Comparison of ENCODE assay signal across 9 cellular contexts in the genomic region with DNA sequence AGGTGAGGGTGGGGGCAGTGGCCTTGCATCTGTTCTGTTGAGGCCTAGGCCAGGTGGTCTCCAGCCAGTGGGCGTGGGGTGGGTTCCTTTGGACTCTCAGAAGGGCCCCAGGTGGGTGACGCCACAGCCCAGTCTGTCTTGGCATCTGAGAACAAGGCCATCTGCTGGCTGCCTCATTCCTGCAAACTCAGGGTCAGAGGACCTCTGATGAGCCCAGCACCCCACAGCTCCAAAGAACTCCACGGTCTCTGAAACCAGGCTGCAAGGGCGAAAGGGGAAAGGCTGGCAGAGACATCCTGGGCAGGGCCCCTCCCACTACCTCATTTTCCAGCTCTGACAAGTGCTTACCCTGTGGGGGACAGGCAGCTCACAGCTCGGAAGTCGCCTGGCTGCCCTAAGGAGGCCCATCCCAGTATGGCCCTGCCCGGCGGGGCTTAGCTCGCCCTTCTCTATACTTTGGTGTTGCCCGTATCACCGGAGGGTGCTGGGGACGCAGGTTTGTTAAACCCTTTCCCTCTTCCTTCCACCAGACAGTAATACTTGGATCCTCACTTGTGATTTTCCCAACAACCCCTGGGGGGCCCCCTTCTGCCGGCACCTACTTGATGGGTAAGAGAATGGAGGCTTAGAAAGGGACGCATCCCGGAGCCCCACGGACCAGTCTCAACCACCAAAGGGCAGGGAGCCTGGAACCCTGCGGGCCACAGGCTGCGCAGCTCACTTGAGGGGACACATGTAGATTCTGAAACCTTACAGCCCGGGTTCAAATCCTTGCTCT. TPM values are rescaled to one million over a fixed set of nuclear protein-coding genes. Genes with fewer than 3 reads are reported as not detected.
A peak's percentile ranks its signal among the peaks of the same experiment; 100 is the strongest.
DNase-seq lines count a peak whose midpoint lies in the region; ATAC-seq, FAIRE-seq and TF ChIP-seq lines count a peak whose summit lies in the region.
"Had no signal": no experiment of that assay in that cellular context is flagged by ENCODE, and none has a peak within 500 bp of the region (broad histone marks: within the 10 kb centered on the region; RNA-seq: fewer than 3 reads in every experiment).

No MANE protein-coding gene starts in this region.

- no peak for TF ChIP-seq POLR2A in H1 (IDR thresholded peaks at IDR 0.05; ENCODE audit: control extremely low read depth in 1 of 2, low read depth in 2 of 2, low read length in 2 of 2)

- no peak for FAIRE-seq in H1 (lab: Jason Lieb, UNC)
- FAIRE-seq: GM18507 had no signal

- no peak overlapping the region for H3K9ac ChIP-seq in H1 (replicated peaks in 1 of 4; ENCODE audit: extremely low read depth in 1 of 4, low read depth in 3 of 4, low read length in 3 of 4)

- peaks cover 5% of the 10 kb centered on the region for H3K27me3 Mint-ChIP-seq in activated CD4-positive, alpha-beta T cell treated with anti-CD3 and anti-CD28 coated beads, Interleukin-2, amount 10 ng/mL, durations not matched to agents 24 days and 14 days

- H3K27ac ChIP-seq in Panc1 (ENCODE audit: low read length) (peak overlapping the region; percentile 63), H1 (ENCODE audit: low read depth, low read length) (no peak overlapping the region), osteoblast (ENCODE audit: low read depth, low read length) (no peak overlapping the region)

- H3K4me1 Mint-ChIP-seq in activated CD4-positive, alpha-beta T cell treated with anti-CD3 and anti-CD28 coated beads, Interleukin-2, amount 10 ng/mL, durations not matched to agents 24 days and 14 days, result peaks cover 10% of the 10 kb centered on the region

- H4K91ac ChIP-seq in H1 (replicated peaks; ENCODE audit: insufficient read length, low read length), result peak overlapping the region; percentile 32

- H3K14ac ChIP-seq in H1 (ENCODE audit: insufficient read length), result no peak overlapping the region

- H3K56ac ChIP-seq in H1 (replicated peaks; ENCODE audit: insufficient read length, low read depth, low read length), result no peak overlapping the region

- H3K27me3 ChIP-seq in Panc1 (ENCODE audit: control insufficient read depth, insufficient read depth, low read length) (no peaks in the 10 kb centered on the region), H1 (replicated peaks in 1 of 4; ENCODE audit: control insufficient read depth in 3 of 4, extremely low read depth in 1 of 4, insufficient read depth in 3 of 4, low read length in 3 of 4) (peaks cover 0 to 13% (median 11%) of the 10 kb centered on the region in 4 experiments; a peak in 3 of 7 replicates), osteoblast (ENCODE audit: insufficient read depth, low read length) (no peaks in the 10 kb centered on the region)

- H3K9me3 Mint-ChIP-seq in activated CD4-positive, alpha-beta T cell treated with anti-CD3 and anti-CD28 coated beads, Interleukin-2, amount 10 ng/mL, durations not matched to agents 24 days and 14 days, result no peaks in the 10 kb centered on the region

- peak overlapping the region; percentile 68 for H3K4me3 Mint-ChIP-seq in activated CD4-positive, alpha-beta T cell treated with anti-CD3 and anti-CD28 coated beads, Interleukin-2, amount 10 ng/mL, durations not matched to agents 24 days and 14 days

- no TSS peak for BruUV-seq in Panc1 (replicated peaks; lab: Mats Ljungman, UMichigan)

- TF ChIP-seq EP300 in H1 (IDR thresholded peaks at IDR 0.05; ENCODE audit: borderline replicate concordance in 1 of 2, low read depth in 2 of 2, low read length in 2 of 2), result no peak

- no peak overlapping the region for H3K4ac ChIP-seq in H1 (replicated peaks; ENCODE audit: insufficient read length, low read depth, low read length)

- H2BK15ac ChIP-seq in H1 (ENCODE audit: low read length), result peak overlapping the region; percentile 92

- H3K4me2 ChIP-seq in H1 (ENCODE audit: insufficient read depth in 1 of 2, low read depth in 2 of 2, low read length in 2 of 2), result peak overlapping the region; percentile 61 to 65
- H3K4me2 ChIP-seq in osteoblast (ENCODE audit: insufficient read depth, low read length), result peak overlapping the region; percentile 78

- in situ Hi-C loops in Panc1 (cut with HindIII; ENCODE audit: low pct_unique_long_range_greater_than_20kb, low sequenced_read_pairs), result no loop called here

- H3K79me2 ChIP-seq in H1 (ENCODE audit: control insufficient read depth in 1 of 2, insufficient read depth in 2 of 2, low read length in 2 of 2), result no peaks in the 10 kb centered on the region
- H3K79me2 ChIP-seq in osteoblast (ENCODE audit: insufficient read depth, low read length), result no peaks in the 10 kb centered on the region

- H3K23ac ChIP-seq in H1 (ENCODE audit: insufficient read length), result no peak overlapping the region

- peak; percentile 63 for DNase-seq in activated CD4-positive, alpha-beta T cell treated with anti-CD3 and anti-CD28 coated beads, Interleukin-2, amount 10 ng/mL, durations not matched to agents 24 days and 14 days
- DNase-seq in activated CD4-positive, alpha-beta T cell treated with anti-CD3 and anti-CD28 coated beads, Interleukin-2, amount 50 U/mL, for 1 hour, result no peak
- DNase-seq in Panc1 (ENCODE audit: low read depth, low spot score) (no peak), H1 (ENCODE audit: low read depth in 1 of 2, low spot score in 2 of 2) (peak in 1 of 2 experiments; percentile 78), osteoblast (ENCODE audit: insufficient read length, low spot score, missing footprints) (no peak), NK-92 (lab: John Stamatoyannopoulos, UW; ENCODE audit: unreplicated experiment) (no peak)

- no peak overlapping the region for H2BK5ac ChIP-seq in H1 (ENCODE audit: low read depth, low read length)

- H3K36me3 ChIP-seq in Panc1 (ENCODE audit: control insufficient read depth, insufficient read depth, low read length) (no peaks in the 10 kb centered on the region), H1 (ENCODE audit: control insufficient read depth in 2 of 4, insufficient read depth in 4 of 4, low read length in 3 of 4) (no peaks in the 10 kb centered on the region), osteoblast (ENCODE audit: insufficient read depth, low read length) (no peaks in the 10 kb centered on the region)

- H2AK5ac ChIP-seq in H1 (ENCODE audit: low read depth, low read length), result peak overlapping the region; percentile 79

- POLR2A ChIA-PET in Panc1 (lab: Charles Lee) (no interaction called here), H1 (lab: Charles Lee; ENCODE audit: partially characterized antibody) (interaction anchor here (0.9 to 3.5 kb wide), 7 partner anchors 9 to 21 kb away, joined by 3 to 21 read pairs (median 4); a partner anchor contains a TSS)

- H2AFZ ChIP-seq in H1 (ENCODE audit: low read length), result 0 out of 2 replicates have a peak overlapping the region, but pooled peaks have one; percentile 6
- peak overlapping the region; percentile 31 for H2AFZ ChIP-seq in osteoblast (ENCODE audit: low read length)

- peak overlapping the region; percentile 75; the same call in 1 of the 2 replicates for H2BK20ac ChIP-seq in H1 (ENCODE audit: low read length)

- no peak overlapping the region; the same call in 1 of the 2 replicates for H4K8ac ChIP-seq in H1 (ENCODE audit: extremely low read depth, insufficient read depth, low read length)

- H3K4me3 ChIP-seq in Panc1 (ENCODE audit: low read depth in 2 of 2, low read length in 2 of 2), result peak overlapping the region; percentile 39 to 48
- peak overlapping the region in 1 of 4 experiments; percentile 51; a peak in 3 of 8 replicates for H3K4me3 ChIP-seq in H1 (ENCODE audit: extremely low read depth in 1 of 4, insufficient read depth in 2 of 4, low read depth in 3 of 4, low read length in 4 of 4)
- H3K4me3 ChIP-seq in osteoblast (ENCODE audit: insufficient read depth, low read length), result no peak overlapping the region

- peaks cover 9% of the 10 kb centered on the region; the same call in 1 of the 2 replicates for H3K4me1 ChIP-seq in Panc1 (ENCODE audit: control insufficient read depth, insufficient read depth, low read length)
- peaks cover 0 to 23% (median 17%) of the 10 kb centered on the region in 4 experiments; a peak in 6 of 7 replicates for H3K4me1 ChIP-seq in H1 (replicated peaks in 1 of 4; ENCODE audit: control insufficient read depth in 3 of 4, insufficient read depth in 4 of 4, low read length in 3 of 4)
- H3K4me1 ChIP-seq in osteoblast (ENCODE audit: insufficient read depth, low read length), result peaks cover 23% of the 10 kb centered on the region

- CTCF ChIA-PET in Panc1 (lab: Charles Lee) (no interaction called here), H1 (lab: Charles Lee; ENCODE audit: partially characterized antibody) (interaction anchor here (1.0 to 14.9 kb wide), 9 partner anchors 8 to 116 kb away, joined by 3 to 205 read pairs (median 14); a partner anchor contains a TSS)

- intact Hi-C loops in activated CD4-positive, alpha-beta T cell treated with anti-CD3 and anti-CD28 coated beads, Interleukin-2, amount 10 ng/mL, durations not matched to agents 24 days and 14 days (cut with micrococcal nuclease), result loop anchor here (10.0 kb wide), 2 partner anchors 319 to 369 kb away; no protein-coding TSS in a partner anchor
- intact Hi-C loops in Panc1 (cut with micrococcal nuclease; ENCODE audit: unreplicated experiment), result no loop called here

- TF ChIP-seq CTCF in Panc1 (IDR thresholded peaks at IDR 0.05), result no peak; the same call in 1 of the 2 replicates
- TF ChIP-seq CTCF in H1 (IDR thresholded peaks at IDR 0.05; ENCODE audit: control extremely low read depth in 1 of 3, insufficient read depth in 1 of 3, low read depth in 1 of 3, low read length in 3 of 3), result peak in 2 of 3 experiments; percentile 28 to 34; a peak in 3 of 4 replicates
- TF ChIP-seq CTCF in osteoblast (IDR thresholded peaks at IDR 0.05; ENCODE audit: extremely low read depth, low read depth, low read length), result peak; percentile 28

- H3K36me3 Mint-ChIP-seq in activated CD4-positive, alpha-beta T cell treated with anti-CD3 and anti-CD28 coated beads, Interleukin-2, amount 10 ng/mL, durations not matched to agents 24 days and 14 days (ENCODE audit: low read depth), result no peaks in the 10 kb centered on the region

- 54% methylated on average over 19 of the region's 19 CpGs; no CpG with 5 or more reads in 1 of the 2 experiments for WGBS in H1 (ENCODE audit: extremely low coverage in 1 of 2, insufficient coverage in 1 of 2, insufficient read length in 1 of 2, insufficient replicate concordance in 2 of 2, low coverage in 1 of 2, low lambda C conversion rate in 2 of 2, missing lambda C conversion rate in 1 of 2), 2 experiments

- H3K23me2 ChIP-seq in H1 (ENCODE audit: low read depth, low read length), result peaks cover 4% of the 10 kb centered on the region; the same call in 1 of the 2 replicates

- peak overlapping the region; percentile 28 for H3K27ac Mint-ChIP-seq in activated CD4-positive, alpha-beta T cell treated with anti-CD3 and anti-CD28 coated beads, Interleukin-2, amount 10 ng/mL, durations not matched to agents 24 days and 14 days

- no peaks in the 10 kb centered on the region for H3K79me1 ChIP-seq in H1 (ENCODE audit: low read depth, low read length)

- no peak overlapping the region for H4K5ac ChIP-seq in H1 (ENCODE audit: insufficient read length, low read depth, low read length)

- H4K20me1 ChIP-seq in H1 (replicated peaks in 1 of 2; ENCODE audit: control insufficient read depth in 1 of 2, insufficient read depth in 2 of 2, low read length in 2 of 2) (no peaks in the 10 kb centered on the region), osteoblast (ENCODE audit: insufficient read depth, low read length) (no peaks in the 10 kb centered on the region)

- peak overlapping the region; percentile 99 for H2BK12ac ChIP-seq in H1 (ENCODE audit: low read depth, low read length)

- H2BK120ac ChIP-seq in H1 (replicated peaks; ENCODE audit: low read depth, low read length), result no peak overlapping the region

- peak; percentile 32 for ATAC-seq in Panc1
- no peak for ATAC-seq in GM21786 (IDR thresholded peaks at IDR 0.05; ENCODE audit: unreplicated experiment)
- no peak for ATAC-seq in HG02588 (IDR thresholded peaks at IDR 0.05; ENCODE audit: unreplicated experiment)

- peak overlapping the region; percentile 66; the same call in 1 of the 2 replicates for H3K18ac ChIP-seq in H1 (ENCODE audit: extremely low read depth, low read length)

- no peaks in the 10 kb centered on the region for H3K9me3 ChIP-seq in Panc1 (ENCODE audit: control insufficient read depth, insufficient read depth, low read depth, low read length)
- H3K9me3 ChIP-seq in H1 (ENCODE audit: insufficient read depth in 2 of 2, low read depth in 1 of 2, low read length in 1 of 2), result no peaks in the 10 kb centered on the region
- H3K9me3 ChIP-seq in osteoblast (ENCODE audit: low read depth, low read length), result no peaks in the 10 kb centered on the region

- TF ChIP-seq RAD21 in H1 (IDR thresholded peaks at IDR 0.05 in 1 of 2, conservative IDR thresholded peaks at IDR 0.05 in 1 of 2; ENCODE audit: low read depth in 2 of 2, low read length in 2 of 2), result peak in 1 of 2 experiments; percentile 36; a peak in 2 of 4 replicates

RNA-seq across cellular contexts. Expression of a gene that starts 10.9 kb away (rescaled TPM):
- total RNA-seq in activated CD4-positive, alpha-beta T cell treated with anti-CD3 and anti-CD28 coated beads, Interleukin-2, amount 10 ng/mL, durations not matched to agents 24 days and 14 days, result not detected in 2 replicates
- total RNA-seq in Panc1 (2021; ENCODE audit: unreplicated experiment) (not detected), osteoblast (not detected in 2 replicates)
- 0.24 TPM for polyA plus RNA-seq in Panc1 (2012; ENCODE audit: insufficient read length)
- 0.39 TPM in 1 of 2 replicates, not detected in the other for total RNA-seq in H1 (2021; fragmentation: NEBNext Ultra II Directional; extraction: Animal tissue kit (Norgen Biotek cat#: 25700))
- 0.32 and 0.39 TPM in 2 replicates for polyA plus RNA-seq in H1 (2011; rRNA removed)
- 0.26 TPM for polyA plus RNA-seq in H1 (2011; cell fraction: cytosol; rRNA removed)
- 0.58 TPM for polyA plus RNA-seq in H1 (2011; cell fraction: nucleus; rRNA removed)
- not detected in 4 replicates for polyA plus RNA-seq in H1 (2012, experiment 1 of 2)
- polyA plus RNA-seq in H1 (2012, experiment 2 of 2), result 1.3 TPM
- 0.16 TPM for polyA plus RNA-seq in H1 (2013, experiment 1 of 2)
- polyA plus RNA-seq in H1 (2013, experiment 2 of 2), result 0.17 TPM
- polyA minus RNA-seq in H1 (2011; rRNA and poly(A)+ RNA removed), result not detected in 2 replicates
- not detected for polyA minus RNA-seq in H1 (2011; cell fraction: cytosol; rRNA and poly(A)+ RNA removed)
- polyA minus RNA-seq in H1 (2011; cell fraction: nucleus; rRNA and poly(A)+ RNA removed), result 0.50 TPM
